1 cellular context compared by ENCODE assay signal in the genomic region with DNA sequence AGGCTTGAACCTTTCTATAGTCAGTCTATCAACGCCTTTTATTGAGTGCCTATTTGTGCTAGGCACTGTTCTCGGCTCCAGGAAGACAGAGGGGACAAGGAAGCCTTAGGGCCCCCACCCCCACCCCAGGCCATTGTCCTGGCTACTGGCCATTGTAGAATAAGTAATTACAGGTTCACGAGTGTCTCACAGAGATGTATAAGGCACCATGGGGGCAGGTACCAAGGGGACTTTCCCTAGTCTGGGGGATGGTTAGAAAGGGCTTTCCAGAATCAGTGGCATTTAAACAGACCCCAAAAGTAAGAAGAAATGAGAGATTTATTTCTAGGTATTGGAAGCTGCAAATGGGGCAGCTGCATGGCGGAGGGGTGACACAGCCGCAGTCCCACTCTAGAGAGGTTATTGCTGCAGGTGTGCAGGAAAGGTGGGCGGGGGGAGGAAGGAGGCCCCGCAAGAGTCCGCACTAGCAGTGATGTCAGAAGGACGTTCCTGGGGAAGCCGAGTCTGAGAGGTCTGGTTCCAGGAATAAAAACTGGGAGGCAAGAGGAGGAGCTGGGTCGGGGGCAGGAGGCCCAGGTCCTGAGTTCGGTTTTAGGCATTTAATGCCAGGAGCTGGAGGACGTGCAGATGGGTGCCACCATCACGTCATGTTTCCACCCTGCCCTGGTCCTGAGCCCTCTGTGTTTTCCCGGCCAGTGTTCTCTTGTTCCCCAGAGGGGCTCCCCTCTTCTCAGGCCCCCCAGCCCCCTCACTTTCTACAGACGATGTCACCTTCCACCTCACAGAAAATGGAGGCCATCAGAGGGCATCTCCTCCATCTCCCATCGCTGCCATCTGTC.
TF ChIP-seq lines count a peak whose summit lies in the region.

No MANE protein-coding gene starts in this region.

TF ChIP-seq in A549, 52 proteins besides CTCF, POLR2A, EP300 and RAD21 (continued from another document):
- no peak for TF ChIP-seq E2F6 (IDR thresholded peaks at IDR 0.05; ENCODE audit: borderline replicate concordance, low read depth)
- no peak for TF ChIP-seq JUNB (IDR thresholded peaks at IDR 0.05)
- no peak for TF ChIP-seq KDM1A (IDR thresholded peaks at IDR 0.05; ENCODE audit: low read depth)
